ENCODE assay signal across 21 cellular contexts in the genomic region with DNA sequence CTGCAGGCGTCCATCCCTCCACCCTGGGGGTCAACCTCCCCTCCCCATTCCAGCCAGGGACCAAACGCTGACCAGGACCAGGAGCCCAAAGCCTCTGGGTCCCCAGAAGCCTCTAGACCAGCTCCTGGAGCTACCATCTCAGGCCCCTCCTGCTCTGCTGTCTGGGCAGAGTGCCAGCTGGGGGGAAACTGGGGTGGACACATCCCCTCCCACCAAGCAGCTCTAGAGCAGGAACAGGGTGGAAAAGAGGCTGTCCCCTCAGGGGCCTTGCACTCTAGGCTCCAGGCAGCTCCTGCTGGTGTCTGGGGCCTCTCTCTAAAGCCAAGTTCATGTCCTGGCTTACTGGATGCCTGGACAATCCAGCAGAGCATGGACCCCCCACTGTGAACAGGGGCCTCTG.
"Had no signal": no experiment of that assay in that cellular context is flagged by ENCODE, and none has a peak within 500 bp of the region (broad histone marks: within the 10 kb centered on the region; RNA-seq: fewer than 3 reads in every experiment).

No MANE protein-coding gene starts in this region.

- H3K9me3 Mint-ChIP-seq: activated naive CD8-positive, alpha-beta T cell treated with anti-CD3 and anti-CD28 coated beads, Interleukin-2, amount 50 U/mL, for 24 hours; brain; memory B cell; natural killer cell treated with Interleukin-12 subunit alpha and Interleukin-12 subunit beta and Interleukin-15 and Interleukin-18, amount 100 ng/mL, for 72 hours had no signal

- H3K36me3 Mint-ChIP-seq: brain; natural killer cell treated with Interleukin-12 subunit alpha and Interleukin-12 subunit beta and Interleukin-15 and Interleukin-18, amount 100 ng/mL, for 72 hours had no signal

- H3K27ac Mint-ChIP-seq: activated naive CD8-positive, alpha-beta T cell treated with anti-CD3 and anti-CD28 coated beads, Interleukin-2, amount 50 U/mL, for 24 hours; memory B cell; natural killer cell treated with Interleukin-12 subunit alpha and Interleukin-12 subunit beta and Interleukin-15 and Interleukin-18, amount 100 ng/mL, for 72 hours had no signal

- H3K4me3 ChIP-seq: esophagus muscularis mucosa, psoas muscle, tibial nerve had no signal

- DNase-seq: activated CD4-positive, alpha-beta T cell treated with anti-CD3 and anti-CD28 coated beads for 1 hour; activated CD4-positive, alpha-beta T cell treated with anti-CD3 and anti-CD28 coated beads, Interleukin-2, amount 50 U/mL, for 1 hour; activated CD8-positive, alpha-beta memory T cell treated with anti-CD3 and anti-CD28 coated beads, Interleukin-2, amount 50 U/mL, for 48 hours; activated naive CD4-positive, alpha-beta T cell treated with Interleukin-2 at 50 U/mL for 16 hours; activated naive CD8-positive, alpha-beta T cell treated with anti-CD3 and anti-CD28 coated beads, Interleukin-2, amount 50 U/mL, for 24 hours; activated T-cell treated with anti-CD3 and anti-CD28 coated beads, Interleukin-2, amount 50 U/mL, for 48 hours; glutamatergic neuron; hippocampal formation; kidney glomerular epithelial cell; psoas muscle; right cardiac atrium; stimulated activated CD4-positive, alpha-beta T cell treated with anti-CD3 and anti-CD28 coated beads, Interleukin-4, amount 100 ng/mL, for 24 hours; stimulated activated naive CD4-positive, alpha-beta T cell treated with Interleukin-2 at 50 U/mL for 16 hours; WERI-Rb-1 had no signal

- H3K27me3 Mint-ChIP-seq: activated naive CD8-positive, alpha-beta T cell treated with anti-CD3 and anti-CD28 coated beads, Interleukin-2, amount 50 U/mL, for 24 hours; brain; memory B cell; natural killer cell treated with Interleukin-12 subunit alpha and Interleukin-12 subunit beta and Interleukin-15 and Interleukin-18, amount 100 ng/mL, for 72 hours had no signal

- H3K27me3 ChIP-seq: esophagus muscularis mucosa, neutrophil, pancreas, tibial nerve had no signal

- ATAC-seq: activated naive CD8-positive, alpha-beta T cell treated with anti-CD3 and anti-CD28 coated beads, Interleukin-2, amount 50 U/mL, for 24 hours; natural killer cell treated with Interleukin-12 subunit alpha and Interleukin-12 subunit beta and Interleukin-15 and Interleukin-18, amount 100 ng/mL, for 72 hours; pancreas; psoas muscle; right cardiac atrium had no signal

- H3K27ac ChIP-seq: neutrophil, psoas muscle, tibial nerve had no signal

- H3K4me3 Mint-ChIP-seq: activated naive CD8-positive, alpha-beta T cell treated with anti-CD3 and anti-CD28 coated beads, Interleukin-2, amount 50 U/mL, for 24 hours; memory B cell; natural killer cell treated with Interleukin-12 subunit alpha and Interleukin-12 subunit beta and Interleukin-15 and Interleukin-18, amount 100 ng/mL, for 72 hours had no signal

- H3K9me3 ChIP-seq: esophagus muscularis mucosa, neutrophil, pancreas, psoas muscle, tibial nerve had no signal
